7 cellular contexts compared by ENCODE assay signal in genomic region chr5:131394128-131394527, GRCh38.
DNase-seq lines count a peak whose midpoint lies in the region; ATAC-seq and TF ChIP-seq lines count a peak whose summit lies in the region.

No MANE protein-coding gene starts in this region.

- no peak for TF ChIP-seq POLR2A in suprapubic skin (IDR thresholded peaks at IDR 0.05)

- H3K27ac ChIP-seq in mesenchymal stem cell (ENCODE audit: low read length, poor library complexity, severe bottlenecking) = peak overlapping the region; percentile 94
- H3K27ac ChIP-seq in suprapubic skin = no peak overlapping the region

- H3K14ac ChIP-seq in mesenchymal stem cell (ENCODE audit: low read length in 2 of 2) = no peak overlapping the region

- WGBS in mesenchymal stem cell = 100% methylated on average over 2 of the region's 4 CpGs
- WGBS in suprapubic skin = 72% methylated on average over 4 of the region's 4 CpGs

- H3K18ac ChIP-seq in mesenchymal stem cell (ENCODE audit: low read depth in 1 of 2, low read length in 2 of 2) = no peak overlapping the region

- H2BK15ac ChIP-seq in mesenchymal stem cell (ENCODE audit: low read depth, poor library complexity, severe bottlenecking) = no peak overlapping the region

- H2AFZ ChIP-seq in mesenchymal stem cell (ENCODE audit: low read depth, low read length) = no peak overlapping the region

- H3K4ac ChIP-seq in mesenchymal stem cell (ENCODE audit: low read depth in 1 of 2, low read length in 2 of 2) = no peak overlapping the region

- no peak for TF ChIP-seq CTCF in suprapubic skin (IDR thresholded peaks at IDR 0.05)

- H2BK120ac ChIP-seq in mesenchymal stem cell (ENCODE audit: low read depth, low read length) = no peak overlapping the region

- ATAC-seq in GM19328 (IDR thresholded peaks at IDR 0.05; ENCODE audit: unreplicated experiment) (peak; percentile 56), HG02981 (IDR thresholded peaks at IDR 0.05; ENCODE audit: unreplicated experiment) (peak; percentile 66)

- no peak overlapping the region for H4K91ac ChIP-seq in mesenchymal stem cell (ENCODE audit: low read length)

- no peak overlapping the region for H3K4me2 ChIP-seq in mesenchymal stem cell (ENCODE audit: low read length, poor library complexity, severe bottlenecking)

- H3K36me3 ChIP-seq in mesenchymal stem cell (ENCODE audit: control insufficient read depth in 1 of 2, insufficient read depth in 2 of 2, low read depth in 1 of 2, low read length in 2 of 2) (peaks cover 10 to 63% of the 10 kb centered on the region in 2 experiments), suprapubic skin (peaks cover 44% of the 10 kb centered on the region)

- peak; percentile 34 for DNase-seq in activated naive CD4-positive, alpha-beta T cell treated with anti-CD3 and anti-CD28 coated beads, Interleukin-2, amount 50 U/mL, for 16 hours
- DNase-seq in mesenchymal stem cell (no peak), NCI-H187 (lab: John Stamatoyannopoulos, UW) (no peak), suprapubic skin (ENCODE audit: low spot score in 2 of 2) (no peak), NCI-H510A treated with DMSO at 0.1 percent for 48 hours (lab: John Stamatoyannopoulos, UW) (no peak)

- H3K79me1 ChIP-seq in mesenchymal stem cell (replicated peaks; ENCODE audit: low read length, poor library complexity, severe bottlenecking) = peaks cover 15% of the 10 kb centered on the region

- no peak overlapping the region for H4K8ac ChIP-seq in mesenchymal stem cell (ENCODE audit: low read length)

- no peak overlapping the region for H2BK12ac ChIP-seq in mesenchymal stem cell (ENCODE audit: low read length in 2 of 2)

- H2AK5ac ChIP-seq in mesenchymal stem cell (ENCODE audit: low read length, severe bottlenecking) = no peak overlapping the region

- H3K9me3 ChIP-seq in mesenchymal stem cell (ENCODE audit: control insufficient read depth, low read length) (no peaks in the 10 kb centered on the region), suprapubic skin (no peaks in the 10 kb centered on the region)

- H3K27me3 ChIP-seq in mesenchymal stem cell (ENCODE audit: control insufficient read depth in 1 of 2, insufficient read depth in 1 of 2, low read length in 2 of 2) (no peaks in the 10 kb centered on the region), suprapubic skin (no peaks in the 10 kb centered on the region)

- no peak overlapping the region for H3K4me3 ChIP-seq in mesenchymal stem cell (ENCODE audit: insufficient read depth in 1 of 2, low read depth in 1 of 2, low read length in 2 of 2)
- no peak overlapping the region for H3K4me3 ChIP-seq in suprapubic skin

- H2BK5ac ChIP-seq in mesenchymal stem cell (ENCODE audit: low read depth, low read length, poor library complexity, severe bottlenecking) = no peak overlapping the region

- TF ChIP-seq EP300 in suprapubic skin (IDR thresholded peaks at IDR 0.05) = no peak

- H3K4me1 ChIP-seq in mesenchymal stem cell (ENCODE audit: control insufficient read depth, insufficient read depth, low read depth, low read length) (peaks cover 2% of the 10 kb centered on the region), suprapubic skin (no peaks in the 10 kb centered on the region)

- H3K9ac ChIP-seq in mesenchymal stem cell (ENCODE audit: low read length) = peak overlapping the region; percentile 46

- H3K23ac ChIP-seq in mesenchymal stem cell (ENCODE audit: low read length in 2 of 2) = no peak overlapping the region
